1 cellular context compared by ENCODE assay signal in genomic region chr1:202802998-202803932, GRCh38.
TF ChIP-seq lines count a peak whose summit lies in the region.

No MANE protein-coding gene starts in this region.

TF ChIP-seq in K562, 482 proteins besides CTCF, POLR2A, EP300 and RAD21 (continued from another document and continues in another):
- TF ChIP-seq MGA (IDR thresholded peaks at IDR 0.05) (no peak), SIN3A (IDR thresholded peaks at IDR 0.05; ENCODE audit: borderline replicate concordance in 2 of 2, control insufficient read depth in 1 of 2, low read depth in 2 of 2, low read length in 2 of 2) (no peak), SREBF2 (CRISPR knock-in tag; IDR thresholded peaks at IDR 0.05) (0 out of 2 replicates have a peak, but pooled peaks have one; percentile 54), TFE3 (CRISPR knock-in tag; IDR thresholded peaks at IDR 0.05) (no peak), DPF2 (IDR thresholded peaks at IDR 0.05) (peak; percentile 86), HNRNPUL1 (IDR thresholded peaks at IDR 0.05; ENCODE audit: low read length) (no peak), HMBOX1 (IDR thresholded peaks at IDR 0.05) (peak; percentile 36; the same call in 1 of the 2 replicates), FOXJ3 (CRISPR knock-in tag; IDR thresholded peaks at IDR 0.05) (no peak), ZBTB33 (CRISPR knock-in tag; IDR thresholded peaks at IDR 0.05) (peak; percentile 51; the same call in 1 of the 2 replicates), MAZ (CRISPR knock-in tag; conservative IDR thresholded peaks at IDR 0.05 in 1 of 2, IDR thresholded peaks at IDR 0.05 in 1 of 2) (no peak), SMARCC2 (IDR thresholded peaks at IDR 0.05; ENCODE audit: low read depth) (no peak), NCOR1 (IDR thresholded peaks at IDR 0.05) (no peak), KAT7 (CRISPR knock-in tag; IDR thresholded peaks at IDR 0.05; ENCODE audit: borderline replicate concordance) (peak; percentile 73; the same call in 1 of the 2 replicates), PKNOX1 (IDR thresholded peaks at IDR 0.05) (peak; percentile 11; the same call in 1 of the 2 replicates), MTF1 (CRISPR knock-in tag; IDR thresholded peaks at IDR 0.05; ENCODE audit: borderline replicate concordance) (no peak), MAFK (IDR thresholded peaks at IDR 0.05; ENCODE audit: low read length) (peak; percentile 39; the same call in 1 of the 2 replicates), PREB (CRISPR knock-in tag; IDR thresholded peaks at IDR 0.05) (peak; percentile 87; the same call in 1 of the 2 replicates), ZFP91 (CRISPR knock-in tag; IDR thresholded peaks at IDR 0.05) (no peak), ZNF316 (IDR thresholded peaks at IDR 0.05) (peak; percentile 86), HOXB6 (CRISPR knock-in tag; IDR thresholded peaks at IDR 0.05; ENCODE audit: borderline replicate concordance) (no peak), CEBPB (tag; IDR thresholded peaks at IDR 0.05) (peak; percentile 98), FOS (IDR thresholded peaks at IDR 0.05; ENCODE audit: extremely low read depth, insufficient read length) (no peak), MAFF (IDR thresholded peaks at IDR 0.05; ENCODE audit: low read length) (peak; percentile 59; the same call in 1 of the 2 replicates), CREB3L1 (IDR thresholded peaks at IDR 0.05; ENCODE audit: borderline replicate concordance, low read depth) (no peak), SFPQ (IDR thresholded peaks at IDR 0.05; ENCODE audit: low read depth, low read length) (no peak), MECOM (CRISPR knock-in tag; IDR thresholded peaks at IDR 0.05) (no peak), SAP30 (IDR thresholded peaks at IDR 0.05; ENCODE audit: borderline replicate concordance, insufficient read depth, low read depth, low read length, poor library complexity, severe bottlenecking) (no peak)
